Comparison of ENCODE assay signal across 10 cellular contexts in the genomic region with DNA sequence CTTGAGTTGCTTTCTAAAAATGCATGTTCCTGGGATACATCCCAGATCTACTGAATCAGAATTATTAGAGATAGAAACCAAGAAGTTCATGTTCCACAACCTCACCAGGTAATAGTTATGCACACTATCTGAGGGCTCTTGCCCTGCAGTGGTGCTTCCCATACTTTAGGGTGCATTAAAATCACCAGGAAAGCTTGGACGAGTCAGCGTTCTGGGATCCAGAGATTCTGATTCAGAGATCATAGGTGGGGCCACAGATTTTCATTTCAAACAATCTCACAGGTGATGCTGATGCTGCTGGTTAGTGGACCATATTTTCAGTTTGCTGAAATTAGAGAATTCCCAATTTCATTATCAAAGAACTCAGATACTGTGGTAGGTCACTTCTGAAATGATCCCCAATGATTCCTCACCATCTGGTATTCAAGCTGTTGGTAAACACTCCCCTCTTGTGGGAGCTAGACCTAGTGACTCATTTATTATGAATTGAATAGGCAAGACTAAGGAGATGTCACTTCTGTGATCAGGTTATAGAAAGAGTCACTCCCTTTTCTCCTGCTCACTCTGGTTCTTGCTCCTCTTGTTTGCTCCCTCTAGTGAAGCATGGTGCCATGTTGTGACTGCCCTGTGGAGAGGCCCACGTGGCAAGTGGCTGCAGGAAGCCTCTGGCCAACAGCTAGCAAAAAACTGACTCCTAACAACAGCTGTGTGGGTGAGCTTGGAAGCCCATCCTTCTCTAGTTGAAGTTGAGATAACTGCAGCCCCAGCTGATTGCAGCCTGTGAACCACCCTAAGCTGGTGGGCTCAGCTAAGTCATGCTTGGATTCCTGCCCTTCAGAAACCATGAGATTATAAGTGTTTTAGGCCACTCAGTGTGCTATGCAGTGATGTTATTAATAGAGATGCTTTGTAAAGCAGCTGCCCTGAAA. TPM values are rescaled to one million over a fixed set of nuclear protein-coding genes. Genes with fewer than 3 reads are reported as not detected.
A peak's percentile ranks its signal among the peaks of the same experiment; 100 is the strongest.
DNase-seq lines count a peak whose midpoint lies in the region; ATAC-seq and TF ChIP-seq lines count a peak whose summit lies in the region.
"Had no signal": no experiment of that assay in that cellular context is flagged by ENCODE, and none has a peak within 500 bp of the region (broad histone marks: within the 10 kb centered on the region; RNA-seq: fewer than 3 reads in every experiment).

No MANE protein-coding gene starts in this region.

- POLR2A ChIA-PET in AG04450 (lab: Yijun Ruan, JAX), result interaction anchor here (0.6 to 2.3 kb wide), 3 partner anchors 13 to 89 kb away, joined by 3 to 9 read pairs (median 4); no protein-coding TSS in a partner anchor

- H2BK120ac ChIP-seq in H9 (ENCODE audit: low read depth, low read length, poor library complexity, severe bottlenecking), result no peak overlapping the region

- CTCF ChIA-PET in AG04450 (lab: Charles Lee), result interaction anchor here (0.7 to 18.8 kb wide), 12 partner anchors 9 to 1105 kb away, joined by 3 to 246 read pairs (median 8); no protein-coding TSS in a partner anchor

- H4K91ac ChIP-seq in H9 (ENCODE audit: insufficient read length, low read depth, low read length), result no peak overlapping the region

- peaks cover 8% of the 10 kb centered on the region in 2 experiments; a peak in 3 of 4 replicates for H3K4me1 Mint-ChIP-seq in H9

- no peaks in the 10 kb centered on the region for H3K27me3 Mint-ChIP-seq in H9 (ENCODE audit: low read depth)

- no peak overlapping the region for H2AFZ ChIP-seq in H9 (ENCODE audit: low read length)

- H3K4me1 ChIP-seq in H9 (ENCODE audit: insufficient read depth, low read length), result 0 out of 2 replicates have a peak, but pooled peaks cover 2% of the 10 kb centered on the region

- H3K4me2 ChIP-seq in H9 (ENCODE audit: insufficient read depth, insufficient read length, low read length), result no peak overlapping the region

- no peak overlapping the region for H2BK15ac ChIP-seq in H9 (ENCODE audit: low read depth, low read length)

- H3K18ac ChIP-seq in H9 (ENCODE audit: insufficient read length, low read depth, low read length), result no peak overlapping the region

- H3K27me3 ChIP-seq in AG04450 (ENCODE audit: control insufficient read depth, insufficient read depth, low read length), result no peaks in the 10 kb centered on the region
- H3K27me3 ChIP-seq in H9 (ENCODE audit: insufficient read depth, low read length), result no peaks in the 10 kb centered on the region
- H3K27me3 ChIP-seq: sigmoid colon had no signal

- H3T11ph ChIP-seq in H9 (ENCODE audit: low read length), result no peak overlapping the region

- no peak overlapping the region for H2BK5ac ChIP-seq in H9 (ENCODE audit: insufficient read length, low read length)

- no peak overlapping the region for H2BK12ac ChIP-seq in H9 (ENCODE audit: insufficient read length, low read depth, low read length)

- H4K8ac ChIP-seq in H9 (replicated peaks; ENCODE audit: insufficient read length, low read depth, low read length), result no peak overlapping the region

- H3K79me1 ChIP-seq in H9 (ENCODE audit: insufficient read depth, low read depth, low read length, poor library complexity, severe bottlenecking), result no peaks in the 10 kb centered on the region

- H3K4me3 ChIP-seq in AG04450 (ENCODE audit: low read depth, low read length) (no peak overlapping the region), fibroblast of villous mesenchyme (ENCODE audit: low read depth, low read length) (no peak overlapping the region)
- H3K4me3 ChIP-seq: sigmoid colon had no signal

- H3K27ac ChIP-seq in AG04450 (ENCODE audit: low read depth, low read length) (peak overlapping the region; percentile 81), H9 (ENCODE audit: insufficient read length, low read depth, low read length) (no peak overlapping the region)

- H3K79me2 ChIP-seq in H9 (ENCODE audit: insufficient read depth, low read length), result no peaks in the 10 kb centered on the region

- no peaks in the 10 kb centered on the region for H3K36me3 Mint-ChIP-seq in H9 (ENCODE audit: insufficient read depth in 1 of 3, low read depth in 3 of 3)

- H3K23me2 ChIP-seq in H9 (ENCODE audit: insufficient read length, low read depth, low read length, poor library complexity, severe bottlenecking), result no peaks in the 10 kb centered on the region

- no peak overlapping the region for H3K56ac ChIP-seq in H9 (ENCODE audit: insufficient read length, low read depth, low read length)

- no peak overlapping the region for H3K14ac ChIP-seq in H9 (ENCODE audit: insufficient read depth, low read length)

- WGBS in H9 (ENCODE audit: extremely low coverage, insufficient read length, low lambda C conversion rate), result no CpG with 5 or more reads among the region's 3 CpGs

- no peak overlapping the region for H3K23ac ChIP-seq in H9 (ENCODE audit: insufficient read length, low read depth, low read length)

- no peak overlapping the region for H3K27ac Mint-ChIP-seq in H9

- ATAC-seq in GM21381 (IDR thresholded peaks at IDR 0.05; ENCODE audit: unreplicated experiment), result no peak

- no peak overlapping the region for H2BK20ac ChIP-seq in H9 (ENCODE audit: low read depth, low read length, poor library complexity, severe bottlenecking)

- no peak overlapping the region for H2AK5ac ChIP-seq in H9 (ENCODE audit: insufficient read length, low read length)

- no peak overlapping the region for H3K9ac ChIP-seq in H9 (ENCODE audit: extremely low read depth, insufficient read length, low read length)

- no peaks in the 10 kb centered on the region for H4K20me1 ChIP-seq in H9 (ENCODE audit: control insufficient read depth, insufficient read depth, insufficient read length)

- H3K9me3 ChIP-seq in AG04450 (ENCODE audit: control insufficient read depth, insufficient read depth, low read length), result no peaks in the 10 kb centered on the region
- no peaks in the 10 kb centered on the region for H3K9me3 ChIP-seq in H9 (ENCODE audit: control insufficient read depth, low read depth, low read length)
- H3K9me3 ChIP-seq: sigmoid colon had no signal

- no peak overlapping the region for H3K4ac ChIP-seq in H9 (ENCODE audit: low read depth, low read length)

- DNase-seq in AG04450 (ENCODE audit: low read depth, low spot score) (no peak), H9 (no peak), T1000 (lab: John Stamatoyannopoulos, UW) (peak; percentile 47), fibroblast of villous mesenchyme (ENCODE audit: low read depth) (peak; percentile 63), NCI-H748 (lab: John Stamatoyannopoulos, UW; ENCODE audit: unreplicated experiment) (no peak), medulla oblongata (ENCODE audit: extremely low spot score) (no peak), iPS-NIHi11 (ENCODE audit: low spot score) (no peak)
- DNase-seq: NCI-H1694 treated with DMSO at 0.1 percent for 48 hours, sigmoid colon had no signal

- no peaks in the 10 kb centered on the region for H3K9me3 Mint-ChIP-seq in H9

- no peak overlapping the region for H4K5ac ChIP-seq in H9 (ENCODE audit: insufficient read length, low read depth, low read length)

- no peak overlapping the region for H3K4me3 Mint-ChIP-seq in H9

- TF ChIP-seq CTCF in AG04450 (IDR thresholded peaks at IDR 0.05; ENCODE audit: low read depth, low read length) (no peak), H9 (conservative IDR thresholded peaks at IDR 0.05) (peak; percentile 18; the same call in 1 of the 3 replicates), fibroblast of villous mesenchyme (IDR thresholded peaks at IDR 0.05; ENCODE audit: insufficient read depth, low read depth, low read length) (peak; percentile 11)

RNA-seq across cellular contexts. Expression of a gene that starts 59.8 kb away (rescaled TPM):
- 1.3 and 1.6 TPM in 2 replicates for polyA plus RNA-seq in AG04450 (2011; rRNA removed)
- polyA minus RNA-seq in AG04450 (2011; rRNA and poly(A)+ RNA removed), result 3.2 and 3.5 TPM in 2 replicates
- total RNA-seq in H9 (2021) (not detected in 2 replicates), fibroblast of villous mesenchyme (3.9 and 13.4 TPM in 2 replicates)

Comparison
In these comparisons a context has a peak if more than half of its experiments do, and no peak if none do; other contexts are left out.
1. DNase-seq: peak in T1000 (single experiment) and fibroblast of villous mesenchyme (single experiment); none in AG04450 (single experiment), H9 (single experiment), NCI-H748 (single experiment), medulla oblongata (single experiment) and iPS-NIHi11 (single experiment).